Comparison of ENCODE assay signal across 10 cellular contexts in the genomic region with DNA sequence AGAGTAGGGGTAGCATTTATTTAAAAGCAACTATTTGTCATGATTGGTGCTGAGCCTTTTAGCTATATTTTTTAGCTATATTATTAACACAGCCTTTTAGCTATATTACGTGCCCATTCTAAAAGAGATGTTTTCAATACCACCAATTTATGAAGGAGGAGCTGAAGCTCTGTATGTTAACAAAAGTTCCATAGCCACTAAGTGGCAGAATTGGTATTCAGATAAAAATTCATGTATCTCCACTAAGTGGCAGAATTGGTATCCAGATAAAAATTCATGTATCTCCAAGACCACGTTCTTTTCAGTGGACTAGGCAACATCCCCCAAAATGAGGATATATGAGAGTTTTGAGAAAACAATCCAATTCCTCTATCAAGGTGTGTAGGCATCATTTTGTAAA.
A peak's percentile ranks its signal among the peaks of the same experiment; 100 is the strongest.
DNase-seq lines count a peak whose midpoint lies in the region; ATAC-seq and TF ChIP-seq lines count a peak whose summit lies in the region.
"Had no signal": no experiment of that assay in that cellular context is flagged by ENCODE, and none has a peak within 500 bp of the region (broad histone marks: within the 10 kb centered on the region; RNA-seq: fewer than 3 reads in every experiment).

No MANE protein-coding gene starts in this region.

- H3K4me1 Mint-ChIP-seq in stimulated activated effector memory CD8-positive, alpha-beta T cell treated with anti-CD3 and anti-CD28 coated beads, Interleukin-12 subunit alpha, Interleukin-12 subunit beta, amount 100 ng/mL, for 72 hours, result no peaks in the 10 kb centered on the region
- H3K4me1 Mint-ChIP-seq: naive B cell had no signal

- peak; percentile 21; the same call in 1 of the 2 replicates for TF ChIP-seq CTCF in C4-2B (conservative IDR thresholded peaks at IDR 0.05)
- peak; percentile 5 for TF ChIP-seq CTCF in kidney epithelial cell (IDR thresholded peaks at IDR 0.05; ENCODE audit: insufficient read depth, low read length, poor library complexity, severe bottlenecking)

- no peaks in the 10 kb centered on the region for H3K36me3 Mint-ChIP-seq in stimulated activated effector memory CD8-positive, alpha-beta T cell treated with anti-CD3 and anti-CD28 coated beads, Interleukin-12 subunit alpha, Interleukin-12 subunit beta, amount 100 ng/mL, for 72 hours
- H3K36me3 Mint-ChIP-seq: naive B cell had no signal

- H3K36me3 ChIP-seq in kidney epithelial cell (ENCODE audit: control insufficient read depth, insufficient read depth, low read length), result no peaks in the 10 kb centered on the region
- H3K36me3 ChIP-seq: colonic mucosa had no signal

- DNase-seq in LHCN-M2 (ENCODE audit: low read depth), result peak; percentile 71
- no peak for DNase-seq in kidney epithelial cell (ENCODE audit: low read depth)
- no peak for DNase-seq in DMS79 treated with DMSO at 0.1 percent for 48 hours (lab: John Stamatoyannopoulos, UW)
- no peak for DNase-seq in T-helper 9 cell
- DNase-seq in stimulated activated effector memory CD8-positive, alpha-beta T cell treated with anti-CD3 and anti-CD28 coated beads, Interleukin-12 subunit alpha, Interleukin-12 subunit beta, amount 100 ng/mL, for 72 hours (ENCODE audit: low spot score in 2 of 2), result no peak
- DNase-seq: colonic mucosa, naive B cell had no signal

- no peak overlapping the region for H3K27ac Mint-ChIP-seq in stimulated activated effector memory CD8-positive, alpha-beta T cell treated with anti-CD3 and anti-CD28 coated beads, Interleukin-12 subunit alpha, Interleukin-12 subunit beta, amount 100 ng/mL, for 72 hours
- H3K27ac Mint-ChIP-seq: naive B cell had no signal

- ATAC-seq in SK-N-SH treated with all-trans-retinoic acid at 6 μM for 48 hours, result peak; percentile 77
- ATAC-seq in stimulated activated effector memory CD8-positive, alpha-beta T cell treated with anti-CD3 and anti-CD28 coated beads, Interleukin-12 subunit alpha, Interleukin-12 subunit beta, amount 100 ng/mL, for 72 hours, result no peak
- ATAC-seq in HG02763 (IDR thresholded peaks at IDR 0.05; ENCODE audit: unreplicated experiment), result no peak

- no peaks in the 10 kb centered on the region for H3K27me3 ChIP-seq in kidney epithelial cell (ENCODE audit: control insufficient read depth, insufficient read depth, low read length)
- H3K27me3 ChIP-seq: colonic mucosa had no signal

- no peak overlapping the region for H3K27ac ChIP-seq in C4-2B
- H3K27ac ChIP-seq: colonic mucosa had no signal

- no peak overlapping the region for H3K4me3 ChIP-seq in kidney epithelial cell (ENCODE audit: low read depth, low read length)
- H3K4me3 ChIP-seq: colonic mucosa had no signal

- H3K9me3 Mint-ChIP-seq in stimulated activated effector memory CD8-positive, alpha-beta T cell treated with anti-CD3 and anti-CD28 coated beads, Interleukin-12 subunit alpha, Interleukin-12 subunit beta, amount 100 ng/mL, for 72 hours, result peaks cover 5% of the 10 kb centered on the region
- H3K9me3 Mint-ChIP-seq: naive B cell had no signal

- no peak overlapping the region for H3K4me3 Mint-ChIP-seq in stimulated activated effector memory CD8-positive, alpha-beta T cell treated with anti-CD3 and anti-CD28 coated beads, Interleukin-12 subunit alpha, Interleukin-12 subunit beta, amount 100 ng/mL, for 72 hours
- H3K4me3 Mint-ChIP-seq: naive B cell had no signal

TF ChIP-seq in SK-N-SH treated with all-trans-retinoic acid at 6 μM for 48 hours, 23 proteins besides CTCF, POLR2A, EP300 and RAD21:
- TF ChIP-seq ZFP30 (CRISPR knock-in tag; IDR thresholded peaks at IDR 0.05), result 0 out of 2 replicates have a peak, but pooled peaks have one; percentile 2
- TF ChIP-seq ISL1 (CRISPR knock-in tag; IDR thresholded peaks at IDR 0.05), result peak; percentile 48
- TF ChIP-seq SNAI2 (CRISPR knock-in tag; IDR thresholded peaks at IDR 0.05), result 0 out of 2 replicates have a peak, but pooled peaks have one; percentile 50
- TF ChIP-seq PATZ1 (CRISPR knock-in tag; IDR thresholded peaks at IDR 0.05; ENCODE audit: borderline replicate concordance), result no peak
